7 cellular contexts compared by ENCODE assay signal in genomic region chr1:245336984-245337355, GRCh38.
DNase-seq lines count a peak whose midpoint lies in the region; TF ChIP-seq lines count a peak whose summit lies in the region.
"Not testable (repeated sequence)": the region's sequence is repeated elsewhere in the genome, so short reads cannot be mapped to it uniquely, and the experiment has no call there.

No MANE protein-coding gene starts in this region.

- H2AK5ac ChIP-seq in trophoblast cell (ENCODE audit: low read length), result not testable (repeated sequence)

- not testable (repeated sequence) for H4K8ac ChIP-seq in trophoblast cell (ENCODE audit: low read depth, low read length)

- in situ Hi-C loops in mammary epithelial cell (cut with MboI; ENCODE audit: low sequenced_read_pairs in 2 of 2), result not testable (repeated sequence)

- H3K23ac ChIP-seq in trophoblast cell (ENCODE audit: low read length), result not testable (repeated sequence)

- H3K9me3 ChIP-seq in HUES48 (ENCODE audit: control insufficient read depth, insufficient read depth, low read length); mammary epithelial cell (replicated peaks; ENCODE audit: insufficient read depth, low read length); cardiac muscle cell (ENCODE audit: low read depth); trophoblast cell (ENCODE audit: insufficient read depth, low read depth, low read length); thyroid gland: not testable (repeated sequence)

- not testable (repeated sequence) for H4K12ac ChIP-seq in trophoblast cell (ENCODE audit: low read depth, low read length)

- peak overlapping the region; percentile 33 for H3K4me3 Mint-ChIP-seq in Calu3 (ENCODE audit: low read depth, unreplicated experiment)
- not testable (repeated sequence) for H3K4me3 Mint-ChIP-seq in nephron

- H3K27ac ChIP-seq in HUES48 (ENCODE audit: low read depth, low read length) (peak overlapping the region; percentile 49), cardiac muscle cell (peak overlapping the region; percentile 91), trophoblast cell (ENCODE audit: low read depth, low read length) (peak overlapping the region; percentile 82), thyroid gland (peak overlapping the region; percentile 68 to 80 (median 76))
- H3K27ac ChIP-seq in mammary epithelial cell (ENCODE audit: insufficient read depth, low read depth, low read length), result not testable (repeated sequence)

- peaks cover 12% of the 10 kb centered on the region for H3K4me1 Mint-ChIP-seq in Calu3 (ENCODE audit: low read depth, unreplicated experiment)
- not testable (repeated sequence) for H3K4me1 Mint-ChIP-seq in nephron

- not testable (repeated sequence) for H3K4ac ChIP-seq in trophoblast cell (ENCODE audit: low read depth, low read length)

- WGBS in mammary epithelial cell (ENCODE audit: low coverage, missing lambda C conversion rate), result 84% methylated on average over 2 of the region's 2 CpGs
- WGBS in trophoblast cell (ENCODE audit: extremely low coverage, insufficient coverage, insufficient read length), result no CpG with 5 or more reads among the region's 2 CpGs
- WGBS in thyroid gland, 2 donors, result 78 to 86% methylated on average over 2 of the region's 2 CpGs

- not testable (repeated sequence) for H4K20me1 ChIP-seq in mammary epithelial cell (ENCODE audit: insufficient read depth, low read length)

- not testable (repeated sequence) for H2BK12ac ChIP-seq in trophoblast cell (ENCODE audit: low read length)

- not testable (repeated sequence) for TF ChIP-seq POLR2A in thyroid gland (IDR thresholded peaks at IDR 0.05)

- not testable (repeated sequence) for H3K4me2 ChIP-seq in mammary epithelial cell (ENCODE audit: insufficient read depth, low read depth, low read length)
- peak overlapping the region; percentile 18 for H3K4me2 ChIP-seq in trophoblast cell (ENCODE audit: low read length)

- not testable (repeated sequence) for H3K79me2 ChIP-seq in mammary epithelial cell (ENCODE audit: insufficient read depth, low read length); trophoblast cell (ENCODE audit: control insufficient read depth, insufficient read depth, low read length, poor library complexity)

- not testable (repeated sequence) for H3K4me1 ChIP-seq in HUES48 (ENCODE audit: control insufficient read depth, insufficient read depth, low read length); mammary epithelial cell (ENCODE audit: insufficient read depth, low read length)
- H3K4me1 ChIP-seq in cardiac muscle cell (ENCODE audit: low read depth), result peaks cover 63% of the 10 kb centered on the region
- peaks cover 21 to 33% of the 10 kb centered on the region in 2 experiments for H3K4me1 ChIP-seq in trophoblast cell (ENCODE audit: control insufficient read depth in 1 of 2, insufficient read depth in 2 of 2, low read length in 2 of 2)
- peaks cover 8 to 13% of the 10 kb centered on the region in 2 donors for H3K4me1 ChIP-seq in thyroid gland

- peak overlapping the region; percentile 34 for H2BK120ac ChIP-seq in trophoblast cell (ENCODE audit: insufficient read depth, low read length, poor library complexity)

- BruUV-seq in Calu3 (replicated peaks; lab: Mats Ljungman, UMichigan); mammary epithelial cell (replicated peaks; lab: Mats Ljungman, UMichigan): not testable (repeated sequence)

- not testable (repeated sequence) for H3K27ac Mint-ChIP-seq in Calu3 (ENCODE audit: unreplicated experiment)
- peak overlapping the region in 2 of 3 experiments; percentile 21 to 50 for H3K27ac Mint-ChIP-seq in nephron

- H3K14ac ChIP-seq in trophoblast cell (ENCODE audit: low read length), result not testable (repeated sequence)

- not testable (repeated sequence) for H3K36me3 ChIP-seq in HUES48 (ENCODE audit: control insufficient read depth, insufficient read depth, low read length); mammary epithelial cell (ENCODE audit: insufficient read depth, low read length); cardiac muscle cell; trophoblast cell (ENCODE audit: control insufficient read depth in 1 of 2, insufficient read depth in 2 of 2, low read length in 2 of 2); thyroid gland

- not testable (repeated sequence) for H3K9ac ChIP-seq in HUES48 (ENCODE audit: low read depth, low read length); mammary epithelial cell (ENCODE audit: insufficient read depth, low read length); trophoblast cell (ENCODE audit: low read length)

- peak overlapping the region; percentile 43 for H2BK5ac ChIP-seq in trophoblast cell (ENCODE audit: low read depth, low read length, poor library complexity)

- H3K27me3 Mint-ChIP-seq in Calu3 (ENCODE audit: unreplicated experiment) (peaks cover 24% of the 10 kb centered on the region), nephron (ENCODE audit: low read depth) (peaks cover 29% of the 10 kb centered on the region)

- H3K79me1 ChIP-seq in trophoblast cell (ENCODE audit: low read length), result peaks cover 17% of the 10 kb centered on the region

- H3K9me3 Mint-ChIP-seq in Calu3 (ENCODE audit: low read depth, unreplicated experiment); nephron: not testable (repeated sequence)

- H3K18ac ChIP-seq in trophoblast cell (ENCODE audit: low read length), result peak overlapping the region; percentile 47

- intact Hi-C loops in Calu3 (cut with micrococcal nuclease; ENCODE audit: unreplicated experiment); mammary epithelial cell (cut with micrococcal nuclease); thyroid gland (cut with DNase I): not testable (repeated sequence)

- peak overlapping the region; percentile 44 for H2AFZ ChIP-seq in mammary epithelial cell (ENCODE audit: low read depth, low read length)
- H2AFZ ChIP-seq in trophoblast cell (ENCODE audit: insufficient read depth, low read length, poor library complexity), result not testable (repeated sequence)

- not testable (repeated sequence) for DNase-seq in Calu3; mammary epithelial cell; cardiac muscle cell (ENCODE audit: low read depth in 1 of 2, low spot score in 1 of 2); trophoblast cell; thyroid gland

- TF ChIP-seq CTCF in Calu3 (IDR thresholded peaks at IDR 0.05; ENCODE audit: unreplicated experiment); mammary epithelial cell (conservative IDR thresholded peaks at IDR 0.05 in 1 of 2, IDR thresholded peaks at IDR 0.05 in 1 of 2; ENCODE audit: extremely low read depth in 1 of 2, insufficient read depth in 1 of 2, low read depth in 1 of 2, low read length in 2 of 2); cardiac muscle cell (IDR thresholded peaks at IDR 0.05; ENCODE audit: low read depth, low read length); nephron (IDR thresholded peaks at IDR 0.05; ENCODE audit: unreplicated experiment in 3 of 3); thyroid gland (IDR thresholded peaks at IDR 0.05): not testable (repeated sequence)

- dilution Hi-C loops in mammary epithelial cell (cut with HindIII; ENCODE audit: low sequenced_read_pairs), result not testable (repeated sequence)

- not testable (repeated sequence) for H3K36me3 Mint-ChIP-seq in Calu3 (ENCODE audit: insufficient read depth, unreplicated experiment); nephron (ENCODE audit: low read depth)

- peak overlapping the region; percentile 89 for H4K91ac ChIP-seq in trophoblast cell (ENCODE audit: low read depth, low read length)

- not testable (repeated sequence) for H3K27me3 ChIP-seq in HUES48 (ENCODE audit: control insufficient read depth, insufficient read depth, low read length); mammary epithelial cell (ENCODE audit: insufficient read depth, low read length); cardiac muscle cell; trophoblast cell (ENCODE audit: insufficient read depth, low read length); thyroid gland

- CTCF ChIA-PET in Calu3 (lab: Charles Lee), result interaction anchor here (0.5 kb wide), 1 partner anchor 175 kb away, joined by 4 read pairs; no protein-coding TSS in a partner anchor
- CTCF ChIA-PET in mammary epithelial cell (lab: Charles Lee; ENCODE audit: low non-redundant PET), result not testable (repeated sequence)

- H3K4me3 ChIP-seq in HUES48 (ENCODE audit: low read depth, low read length); mammary epithelial cell (replicated peaks in 1 of 3; ENCODE audit: insufficient read depth in 1 of 3, low read depth in 2 of 3, low read length in 3 of 3); cardiac muscle cell; trophoblast cell (ENCODE audit: low read depth, low read length); thyroid gland (replicated peaks in 1 of 3): not testable (repeated sequence)
